8 cellular contexts compared by ENCODE assay signal in the genomic region with DNA sequence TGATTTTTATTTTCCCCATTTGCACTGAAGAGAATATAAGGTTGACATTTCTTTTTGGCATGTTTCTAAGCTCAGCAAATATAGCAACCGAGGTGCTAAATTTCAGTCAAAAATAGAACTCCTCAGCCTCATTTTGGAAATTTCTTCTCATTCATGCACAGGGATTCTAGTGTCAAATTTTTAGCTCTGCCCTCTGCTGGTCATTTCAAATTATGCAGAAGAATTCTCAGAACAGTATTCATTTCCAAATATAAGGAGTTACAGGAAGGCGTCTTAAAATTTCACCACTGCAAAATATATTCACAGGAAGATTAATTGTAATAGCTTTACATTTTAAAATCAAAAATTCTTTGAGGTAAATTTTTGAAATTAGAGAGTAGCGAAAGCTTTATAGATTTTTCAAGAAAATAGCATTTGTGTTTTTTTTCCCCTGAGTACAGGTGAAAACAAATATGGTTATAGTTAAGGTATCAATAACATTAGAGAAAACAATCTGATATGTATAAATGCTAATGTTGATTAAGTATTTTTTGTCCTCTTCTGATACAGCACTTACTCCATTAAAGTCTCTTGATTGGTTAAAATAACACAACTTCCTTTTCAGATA. TPM values are rescaled to one million over a fixed set of nuclear protein-coding genes. Genes with fewer than 3 reads are reported as not detected.
DNase-seq lines count a peak whose midpoint lies in the region; ATAC-seq, FAIRE-seq and TF ChIP-seq lines count a peak whose summit lies in the region.

No MANE protein-coding gene starts in this region.

- H3K4me1 ChIP-seq in fibroblast of lung (ENCODE audit: control insufficient read depth, extremely low read depth, insufficient read depth, low read length), result no peaks in the 10 kb centered on the region
- H3K4me1 ChIP-seq in small intestine (ENCODE audit: control insufficient read depth in 2 of 2, insufficient read depth in 1 of 2, low read depth in 1 of 2, low read length in 1 of 2), result no peaks in the 10 kb centered on the region

- no peak overlapping the region for H3K4me2 ChIP-seq in fibroblast of lung (ENCODE audit: extremely low read depth, insufficient read depth, low read length)

- no peak for ATAC-seq in activated CD8-positive, alpha-beta T cell treated with anti-CD3 and anti-CD28 coated beads for 36 hours
- no peak for ATAC-seq in activated CD8-positive, alpha-beta T cell treated with anti-CD3 and anti-CD28 coated beads, Interleukin-2, amount 10 ng/mL, durations not matched to agents 7 days and 5 days

- H3K27me3 ChIP-seq in HL-60 (ENCODE audit: insufficient read depth, poor library complexity, severe bottlenecking), result no peaks in the 10 kb centered on the region
- no peaks in the 10 kb centered on the region for H3K27me3 ChIP-seq in fibroblast of lung (ENCODE audit: control insufficient read depth, insufficient read depth, low read length)
- H3K27me3 ChIP-seq in small intestine (ENCODE audit: control insufficient read depth in 2 of 2, insufficient read depth in 2 of 2, low read length in 2 of 2), result no peaks in the 10 kb centered on the region

- H3K36me3 ChIP-seq in fibroblast of lung (ENCODE audit: control insufficient read depth, insufficient read depth, low read length) (no peaks in the 10 kb centered on the region), small intestine (ENCODE audit: control insufficient read depth in 2 of 2, insufficient read depth in 2 of 2, low read length in 2 of 2) (no peaks in the 10 kb centered on the region)

- no peaks in the 10 kb centered on the region for H3K36me3 Mint-ChIP-seq in activated CD8-positive, alpha-beta T cell treated with anti-CD3 and anti-CD28 coated beads for 36 hours (ENCODE audit: low read depth)
- no peaks in the 10 kb centered on the region for H3K36me3 Mint-ChIP-seq in activated CD8-positive, alpha-beta T cell treated with anti-CD3 and anti-CD28 coated beads, Interleukin-2, amount 10 ng/mL, durations not matched to agents 7 days and 5 days (ENCODE audit: low read depth)

- no peak overlapping the region for H2AFZ ChIP-seq in fibroblast of lung (ENCODE audit: low read length)

- H3K27me3 Mint-ChIP-seq in activated CD8-positive, alpha-beta T cell treated with anti-CD3 and anti-CD28 coated beads for 36 hours, result peaks cover 2% of the 10 kb centered on the region
- H3K27me3 Mint-ChIP-seq in activated CD8-positive, alpha-beta T cell treated with anti-CD3 and anti-CD28 coated beads, Interleukin-2, amount 10 ng/mL, durations not matched to agents 7 days and 5 days (ENCODE audit: low read depth), result no peaks in the 10 kb centered on the region

- H3K79me2 ChIP-seq in fibroblast of lung (ENCODE audit: control insufficient read depth, insufficient read depth, low read length), result no peaks in the 10 kb centered on the region

- 32 to 37% (median 34%) methylated on average over 3 of the region's 3 CpGs for WGBS in small intestine, 3 donors

- no peak for DNase-seq in activated CD8-positive, alpha-beta T cell treated with anti-CD3 and anti-CD28 coated beads for 36 hours
- DNase-seq in activated CD8-positive, alpha-beta T cell treated with anti-CD3 and anti-CD28 coated beads, Interleukin-2, amount 10 ng/mL, durations not matched to agents 7 days and 5 days, result no peak
- DNase-seq in HL-60 (ENCODE audit: low read depth in 1 of 2, low spot score in 1 of 2), result peak; percentile 7 to 15
- DNase-seq in RPMI7951 (ENCODE audit: low read depth), result peak; percentile 32
- DNase-seq in fibroblast of lung (ENCODE audit: low read depth in 2 of 2), result peak; percentile 32 to 56
- DNase-seq in small intestine, result peak; percentile 28
- no peak for DNase-seq in stimulated activated CD4-positive, alpha-beta T cell treated with anti-CD3 and anti-CD28 coated beads, Interleukin-4, amount 100 ng/mL, for 24 hours
- DNase-seq in NCI-H2029 treated with DMSO at 0.1 percent for 48 hours (lab: John Stamatoyannopoulos, UW), result no peak

- H3K4me3 ChIP-seq in HL-60 (replicated peaks; ENCODE audit: insufficient read depth, low read length) (no peak overlapping the region), fibroblast of lung (replicated peaks in 1 of 4; ENCODE audit: control extremely low read depth in 1 of 4, insufficient read depth in 1 of 4, low read depth in 3 of 4, low read length in 4 of 4) (no peak overlapping the region), small intestine (ENCODE audit: low read depth in 1 of 2, low read length in 2 of 2) (no peak overlapping the region)

- H3K4me3 Mint-ChIP-seq in activated CD8-positive, alpha-beta T cell treated with anti-CD3 and anti-CD28 coated beads for 36 hours, result no peak overlapping the region
- no peak overlapping the region for H3K4me3 Mint-ChIP-seq in activated CD8-positive, alpha-beta T cell treated with anti-CD3 and anti-CD28 coated beads, Interleukin-2, amount 10 ng/mL, durations not matched to agents 7 days and 5 days

- TF ChIP-seq CTCF in activated CD8-positive, alpha-beta T cell treated with anti-CD3 and anti-CD28 coated beads for 36 hours (IDR thresholded peaks at IDR 0.05), result peak; percentile 74
- TF ChIP-seq CTCF in HL-60 (IDR thresholded peaks at IDR 0.05; ENCODE audit: insufficient read depth, low read length), result peak; percentile 53
- peak; percentile 46 to 65 for TF ChIP-seq CTCF in fibroblast of lung (conservative IDR thresholded peaks at IDR 0.05 in 1 of 2, IDR thresholded peaks at IDR 0.05 in 1 of 2; ENCODE audit: low read depth in 1 of 2, low read length in 2 of 2)

- H3K27ac Mint-ChIP-seq in activated CD8-positive, alpha-beta T cell treated with anti-CD3 and anti-CD28 coated beads for 36 hours, result no peak overlapping the region
- no peak overlapping the region for H3K27ac Mint-ChIP-seq in activated CD8-positive, alpha-beta T cell treated with anti-CD3 and anti-CD28 coated beads, Interleukin-2, amount 10 ng/mL, durations not matched to agents 7 days and 5 days

- POLR2A ChIA-PET in activated CD8-positive, alpha-beta T cell treated with anti-CD3 and anti-CD28 coated beads for 36 hours (lab: Charles Lee), result no interaction called here
- POLR2A ChIA-PET in activated CD8-positive, alpha-beta T cell treated with anti-CD3 and anti-CD28 coated beads, Interleukin-2, amount 10 ng/mL, durations not matched to agents 7 days and 5 days (lab: Charles Lee), result no interaction called here

- H3K9ac ChIP-seq in fibroblast of lung (ENCODE audit: insufficient read depth, low read length), result no peak overlapping the region

- H3K9me3 ChIP-seq in fibroblast of lung (ENCODE audit: control insufficient read depth, insufficient read depth, low read depth, low read length), result no peaks in the 10 kb centered on the region
- no peaks in the 10 kb centered on the region for H3K9me3 ChIP-seq in small intestine (ENCODE audit: control insufficient read depth, low read depth)

- CTCF ChIA-PET in activated CD8-positive, alpha-beta T cell treated with anti-CD3 and anti-CD28 coated beads for 36 hours (lab: Charles Lee), result interaction anchor here (0.6 to 2.4 kb wide), 18 partner anchors 9 to 212 kb away, joined by 3 to 11 read pairs (median 4); no protein-coding TSS in a partner anchor
- CTCF ChIA-PET in activated CD8-positive, alpha-beta T cell treated with anti-CD3 and anti-CD28 coated beads, Interleukin-2, amount 10 ng/mL, durations not matched to agents 7 days and 5 days (lab: Charles Lee), result interaction anchor here (0.7 to 2.0 kb wide), 8 partner anchors 9 to 218 kb away, joined by 3 to 8 read pairs (median 3); no protein-coding TSS in a partner anchor

- no peak for FAIRE-seq in small intestine (lab: Jason Lieb, UNC)

- H4K20me1 ChIP-seq in fibroblast of lung (ENCODE audit: control insufficient read depth, extremely low read depth, insufficient read depth, low read length), result no peaks in the 10 kb centered on the region

- intact Hi-C loops in activated CD8-positive, alpha-beta T cell treated with anti-CD3 and anti-CD28 coated beads for 36 hours (cut with micrococcal nuclease), result loop anchor here (10.0 kb wide), 1 partner anchor 125 kb away; no protein-coding TSS in a partner anchor

- no peak overlapping the region for H3K27ac ChIP-seq in HL-60 (replicated peaks)
- no peak overlapping the region for H3K27ac ChIP-seq in fibroblast of lung (ENCODE audit: insufficient read depth, low read length)
- H3K27ac ChIP-seq in small intestine (ENCODE audit: low read depth in 1 of 2, low read length in 1 of 2), result no peak overlapping the region

- H3K4me1 Mint-ChIP-seq in activated CD8-positive, alpha-beta T cell treated with anti-CD3 and anti-CD28 coated beads for 36 hours (ENCODE audit: low read depth), result no peaks in the 10 kb centered on the region
- H3K4me1 Mint-ChIP-seq in activated CD8-positive, alpha-beta T cell treated with anti-CD3 and anti-CD28 coated beads, Interleukin-2, amount 10 ng/mL, durations not matched to agents 7 days and 5 days (ENCODE audit: low read depth), result no peaks in the 10 kb centered on the region

- H3K9me3 Mint-ChIP-seq in activated CD8-positive, alpha-beta T cell treated with anti-CD3 and anti-CD28 coated beads for 36 hours, result peaks cover 3% of the 10 kb centered on the region
- no peaks in the 10 kb centered on the region for H3K9me3 Mint-ChIP-seq in activated CD8-positive, alpha-beta T cell treated with anti-CD3 and anti-CD28 coated beads, Interleukin-2, amount 10 ng/mL, durations not matched to agents 7 days and 5 days (ENCODE audit: insufficient read depth)

RNA-seq across cellular contexts. Expression of gene FMN2, which starts 57.9 kb away (rescaled TPM):
- total RNA-seq in activated CD8-positive, alpha-beta T cell treated with anti-CD3 and anti-CD28 coated beads for 36 hours, result not detected
- total RNA-seq in activated CD8-positive, alpha-beta T cell treated with anti-CD3 and anti-CD28 coated beads, Interleukin-2, amount 10 ng/mL, durations not matched to agents 7 days and 5 days, result not detected
- total RNA-seq in RPMI7951 (2014; rRNA removed; shearing (Covaris generic)), result 19.8 and 25.8 TPM in 2 replicates
- total RNA-seq in fibroblast of lung, result 1.5 and 13.7 TPM in 2 replicates
- polyA plus RNA-seq in fibroblast of lung (8.0 and 15.2 TPM in 2 replicates), small intestine (under 1 TPM in 1 of 3 donors, not detected in 2; 0.70 TPM)
- polyA plus RNA-seq in fibroblast of lung (2012), result 7.6 and 11.8 TPM in 2 replicates
- polyA minus RNA-seq in fibroblast of lung (ENCODE audit: low replicate concordance), result 2.2 and 2.6 TPM in 2 replicates

Comparison
In these comparisons a context has a peak if more than half of its experiments do, and no peak if none do; other contexts are left out.
1. DNase-seq: peak in HL-60 (2 of 2), RPMI7951 (single experiment), fibroblast of lung (2 of 2) and small intestine (single experiment); none in activated CD8-positive, alpha-beta T cell treated with anti-CD3 and anti-CD28 coated beads for 36 hours (single experiment), activated CD8-positive, alpha-beta T cell treated with anti-CD3 and anti-CD28 coated beads, Interleukin-2, amount 10 ng/mL, durations not matched to agents 7 days and 5 days (single experiment), stimulated activated CD4-positive, alpha-beta T cell treated with anti-CD3 and anti-CD28 coated beads, Interleukin-4, amount 100 ng/mL, for 24 hours (single experiment) and NCI-H2029 treated with DMSO at 0.1 percent for 48 hours (single experiment).
2. Peak in every context shown above with its lines, with median percentiles within 50 percentile points of each other: CTCF ChIP-seq.